8 cellular contexts compared by ENCODE assay signal in the genomic region with DNA sequence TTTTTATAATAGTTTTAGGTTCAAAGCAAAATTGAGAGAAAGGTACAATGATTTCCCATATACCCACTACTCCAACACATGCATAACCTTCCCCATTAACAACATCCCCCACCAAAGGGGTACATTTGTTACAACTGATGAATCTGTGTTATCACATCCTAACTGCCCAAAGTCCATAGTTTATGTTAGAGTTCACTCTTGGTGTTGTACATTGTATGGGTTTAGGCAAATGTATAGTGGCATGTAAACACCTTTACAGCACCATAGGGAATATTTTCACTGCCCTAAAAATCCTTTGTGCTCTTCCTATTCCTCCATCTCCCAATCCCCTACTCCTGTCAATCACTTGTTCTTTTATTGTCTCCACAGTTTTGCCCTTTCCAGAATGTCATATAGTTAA.
"Had no signal": no experiment of that assay in that cellular context is flagged by ENCODE, and none has a peak within 500 bp of the region (broad histone marks: within the 10 kb centered on the region; RNA-seq: fewer than 3 reads in every experiment).

No MANE protein-coding gene starts in this region.

- ATAC-seq: GM12878 had no signal

- H3K4me3 ChIP-seq: GM12878 had no signal

- DNase-seq: GDM1, GF-D8 had no signal

- FAIRE-seq: G401.6, GM12878, GM12891, GM12892, GM18507, GM19239 had no signal
